ENCODE assay signal across 14 cellular contexts in genomic region chr3:30660656-30661055, GRCh38. TPM values are rescaled to one million over a fixed set of nuclear protein-coding genes. Genes with fewer than 3 reads are reported as not detected.
DNase-seq lines count a peak whose midpoint lies in the region; ATAC-seq and TF ChIP-seq lines count a peak whose summit lies in the region.
"Had no signal": no experiment of that assay in that cellular context is flagged by ENCODE, and none has a peak within 500 bp of the region (broad histone marks: within the 10 kb centered on the region; RNA-seq: fewer than 3 reads in every experiment).

No MANE protein-coding gene starts in this region.

- H3K36me3 Mint-ChIP-seq in activated naive CD4-positive, alpha-beta T cell treated with anti-CD3 and anti-CD28 coated beads, Interleukin-2, amount 10 ng/mL, durations not matched to agents 7 days and 5 days, result peaks cover 77% of the 10 kb centered on the region
- H3K36me3 Mint-ChIP-seq in endodermal cell (ENCODE audit: low read depth), result peaks cover 17% of the 10 kb centered on the region

- no peaks in the 10 kb centered on the region for H3K9me3 Mint-ChIP-seq in activated naive CD4-positive, alpha-beta T cell treated with anti-CD3 and anti-CD28 coated beads, Interleukin-2, amount 10 ng/mL, durations not matched to agents 7 days and 5 days
- no peaks in the 10 kb centered on the region for H3K9me3 Mint-ChIP-seq in endodermal cell

- TF ChIP-seq POLR2A in Peyer's patch (IDR thresholded peaks at IDR 0.05), result no peak

- H3K27ac Mint-ChIP-seq in activated naive CD4-positive, alpha-beta T cell treated with anti-CD3 and anti-CD28 coated beads, Interleukin-2, amount 10 ng/mL, durations not matched to agents 7 days and 5 days, result peak overlapping the region; percentile 90
- H3K27ac Mint-ChIP-seq in endodermal cell, result peak overlapping the region; percentile 7

- H3K4me1 Mint-ChIP-seq in activated naive CD4-positive, alpha-beta T cell treated with anti-CD3 and anti-CD28 coated beads, Interleukin-2, amount 10 ng/mL, durations not matched to agents 7 days and 5 days, result peaks cover 97% of the 10 kb centered on the region
- H3K4me1 Mint-ChIP-seq in endodermal cell, result peaks cover 44% of the 10 kb centered on the region

- no peak for ATAC-seq in HG03039 (IDR thresholded peaks at IDR 0.05; ENCODE audit: unreplicated experiment)

- CTCF ChIA-PET in activated naive CD4-positive, alpha-beta T cell treated with anti-CD3 and anti-CD28 coated beads, Interleukin-2, amount 10 ng/mL, durations not matched to agents 7 days and 5 days (lab: Charles Lee), result no interaction called here

- peak overlapping the region; percentile 45 for H3K4me3 Mint-ChIP-seq in activated naive CD4-positive, alpha-beta T cell treated with anti-CD3 and anti-CD28 coated beads, Interleukin-2, amount 10 ng/mL, durations not matched to agents 7 days and 5 days
- H3K4me3 Mint-ChIP-seq in endodermal cell, result no peak overlapping the region

- H3K27me3 Mint-ChIP-seq in activated naive CD4-positive, alpha-beta T cell treated with anti-CD3 and anti-CD28 coated beads, Interleukin-2, amount 10 ng/mL, durations not matched to agents 7 days and 5 days, result no peaks in the 10 kb centered on the region
- no peaks in the 10 kb centered on the region for H3K27me3 Mint-ChIP-seq in endodermal cell (ENCODE audit: insufficient read depth)

- peaks cover 0 to 51% (median 26%) of the 10 kb centered on the region in 4 donors for H3K4me1 ChIP-seq in Peyer's patch
- peaks cover 9% of the 10 kb centered on the region for H3K4me1 ChIP-seq in endodermal cell (ENCODE audit: control insufficient read depth, insufficient read depth, low read length)
- H3K4me1 ChIP-seq in subcutaneous abdominal adipose tissue (ENCODE audit: control insufficient read depth in 5 of 5, insufficient read depth in 5 of 5, low read length in 5 of 5), result peaks cover 14 to 73% (median 63%) of the 10 kb centered on the region in 5 donors

- H3K4me3 ChIP-seq in Peyer's patch (no peak overlapping the region), endodermal cell (ENCODE audit: low read length) (no peak overlapping the region), subcutaneous abdominal adipose tissue (ENCODE audit: low read depth in 1 of 5, low read length in 5 of 5) (no peak overlapping the region)
- H3K4me3 ChIP-seq: skin epidermis had no signal

- no peak overlapping the region for H3K9ac ChIP-seq in endodermal cell (ENCODE audit: extremely low read depth, low read length, poor library complexity, severe bottlenecking)
- H3K9ac ChIP-seq in subcutaneous abdominal adipose tissue (ENCODE audit: low read length in 5 of 5), result no peak overlapping the region

- peak overlapping the region in 3 of 4 donors; percentile 3 to 52 (median 8) for H3K27ac ChIP-seq in Peyer's patch
- H3K27ac ChIP-seq in endodermal cell (ENCODE audit: low read depth, low read length), result no peak overlapping the region
- peak overlapping the region; percentile 73 for H3K27ac ChIP-seq in subcutaneous abdominal adipose tissue (ENCODE audit: low read depth, low read length)

- H3K36me3 ChIP-seq in Peyer's patch, result peaks cover 0 to 26% (median 0%) of the 10 kb centered on the region in 3 donors
- H3K36me3 ChIP-seq in endodermal cell (ENCODE audit: control insufficient read depth, insufficient read depth, low read length), result peaks cover 31% of the 10 kb centered on the region
- peaks cover 14 to 42% (median 31%) of the 10 kb centered on the region in 5 donors for H3K36me3 ChIP-seq in subcutaneous abdominal adipose tissue (ENCODE audit: control insufficient read depth in 5 of 5, insufficient read depth in 5 of 5, low read length in 5 of 5)

- H3K9me3 ChIP-seq in Peyer's patch, result no peaks in the 10 kb centered on the region
- H3K9me3 ChIP-seq in endodermal cell (ENCODE audit: control insufficient read depth, low read length), result no peaks in the 10 kb centered on the region
- H3K9me3 ChIP-seq in subcutaneous abdominal adipose tissue (ENCODE audit: control insufficient read depth in 5 of 5, low read length in 5 of 5), result no peaks in the 10 kb centered on the region

- TF ChIP-seq CTCF in Peyer's patch (IDR thresholded peaks at IDR 0.05) (no peak), endodermal cell (conservative IDR thresholded peaks at IDR 0.05) (no peak)

- no peaks in the 10 kb centered on the region for H3K27me3 ChIP-seq in Peyer's patch
- H3K27me3 ChIP-seq in endodermal cell (ENCODE audit: control insufficient read depth, insufficient read depth, low read length, poor library complexity, severe bottlenecking), result no peaks in the 10 kb centered on the region
- H3K27me3 ChIP-seq in subcutaneous abdominal adipose tissue (ENCODE audit: control insufficient read depth in 5 of 5, insufficient read depth in 4 of 5, low read length in 5 of 5), result no peaks in the 10 kb centered on the region

- no peak for DNase-seq in activated naive CD4-positive, alpha-beta T cell treated with anti-CD3 and anti-CD28 coated beads, Interleukin-2, amount 10 ng/mL, durations not matched to agents 7 days and 5 days
- DNase-seq in activated naive CD4-positive, alpha-beta T cell treated with anti-CD3 and anti-CD28 coated beads, Interleukin-2, amount 50 U/mL, for 16 hours, result no peak
- DNase-seq in Peyer's patch, result no peak
- DNase-seq in endodermal cell, result no peak
- no peak for DNase-seq in iPS-NIHi7 (ENCODE audit: extremely low spot score)
- no peak for DNase-seq in GM19238 (ENCODE audit: insufficient read length, low spot score)
- DNase-seq: activated CD8-positive, alpha-beta memory T cell treated with anti-CD3 and anti-CD28 coated beads, Interleukin-2, amount 50 U/mL, for 48 hours; AML-193; cerebellar nuclear complex; KG1; NCI-H2029 treated with DMSO at 0.1 percent for 48 hours had no signal

- WGBS in endodermal cell (ENCODE audit: insufficient coverage in 1 of 2, insufficient read length in 1 of 2), 2 experiments, result 92 to 100% methylated on average over 2 to 3 of the region's 3 CpGs

RNA-seq across cellular contexts. Expression of gene TGFBR2, which starts 54.3 kb away (rescaled TPM):
- 100 to 1,000 TPM in 2 of 4 donors, 10 to 100 TPM in 2; 51.8 to 127 (median 105) TPM for total RNA-seq in Peyer's patch
- total RNA-seq in endodermal cell, result 1 to 10 TPM; 6.0 to 9.6 TPM
- polyA plus RNA-seq in endodermal cell (2013, experiment 1 of 2), result 3.9 TPM
- 3.6 TPM for polyA plus RNA-seq in endodermal cell (2013, experiment 2 of 2)

Comparison
In these comparisons a context has a peak if more than half of its experiments do, and no peak if none do; other contexts are left out.
1. RNA of gene TGFBR2, which starts 54.3 kb away (total RNA-seq): 51.8 to 127 TPM in Peyer's patch; 6.0 to 9.6 TPM in endodermal cell; every median in the first group is over 4 times any median in the second.